In the genomic region with DNA sequence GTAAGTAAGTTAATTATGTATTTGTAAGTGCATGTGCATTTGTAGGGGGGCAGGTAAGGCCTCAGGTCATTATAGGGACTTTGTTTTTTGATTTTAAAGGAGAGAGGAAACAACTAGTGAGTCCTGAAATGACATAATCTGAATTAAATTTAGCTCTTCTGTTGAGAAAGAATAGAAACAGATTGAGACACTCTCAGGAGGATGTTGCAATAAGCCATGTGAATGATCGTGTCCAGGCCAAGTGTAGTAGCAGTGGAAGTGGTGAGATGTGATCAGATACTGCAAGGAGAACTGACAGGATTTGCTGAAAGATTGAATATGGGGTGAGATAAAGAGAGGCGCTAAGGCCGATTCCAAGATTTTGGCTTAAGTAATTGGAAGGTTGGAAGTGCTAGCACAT, we compare ENCODE assay signal across 13 cellular contexts. TPM values are rescaled to one million over a fixed set of nuclear protein-coding genes. Genes with fewer than 3 reads are reported as not detected.
DNase-seq lines count a peak whose midpoint lies in the region; ATAC-seq and TF ChIP-seq lines count a peak whose summit lies in the region.
"Had no signal": no experiment of that assay in that cellular context is flagged by ENCODE, and none has a peak within 500 bp of the region (broad histone marks: within the 10 kb centered on the region; RNA-seq: fewer than 3 reads in every experiment).

No MANE protein-coding gene starts in this region.

- peak in 2 of 4 donors; percentile 15 to 85 for TF ChIP-seq EP300 in upper lobe of left lung (IDR thresholded peaks at IDR 0.05)

- no peaks in the 10 kb centered on the region for H3K36me3 Mint-ChIP-seq in nephron progenitor cell (ENCODE audit: low read depth)

- H3K27ac ChIP-seq in upper lobe of left lung = peak overlapping the region in 3 of 4 donors; percentile 6 to 35 (median 27)
- H3K27ac ChIP-seq: Peyer's patch had no signal

- ATAC-seq in HG02885 (IDR thresholded peaks at IDR 0.05; ENCODE audit: poor library complexity, unreplicated experiment) = peak; percentile 28
- peak in 1 of 2 donors; percentile 79 for ATAC-seq in upper lobe of left lung (ENCODE audit: low FRiP score in 2 of 2)
- no peak for ATAC-seq in GM21576 (IDR thresholded peaks at IDR 0.05; ENCODE audit: unreplicated experiment)

- no peaks in the 10 kb centered on the region for H3K9me3 Mint-ChIP-seq in nephron progenitor cell
- H3K9me3 Mint-ChIP-seq: activated B cell treated with CpG ODN at 0.5 μM for 24 hours had no signal

- TF ChIP-seq CTCF in upper lobe of left lung (IDR thresholded peaks at IDR 0.05) (no peak), nephron progenitor cell (IDR thresholded peaks at IDR 0.05) (no peak)

- peaks cover 16% of the 10 kb centered on the region for H3K4me1 ChIP-seq in adipocyte (ENCODE audit: control insufficient read depth, insufficient read depth, low read length)
- peaks cover 11 to 27% (median 14%) of the 10 kb centered on the region in 4 donors for H3K4me1 ChIP-seq in upper lobe of left lung

- H3K36me3 ChIP-seq in adipocyte (ENCODE audit: control insufficient read depth, insufficient read depth, low read length, severe bottlenecking) = no peaks in the 10 kb centered on the region
- no peaks in the 10 kb centered on the region for H3K36me3 ChIP-seq in upper lobe of left lung
- H3K36me3 ChIP-seq: Peyer's patch, tibial nerve had no signal

- H3K4me3 Mint-ChIP-seq in nephron progenitor cell = no peak overlapping the region
- H3K4me3 Mint-ChIP-seq: activated B cell treated with CpG ODN at 0.5 μM for 24 hours had no signal

- H3K27ac Mint-ChIP-seq in nephron progenitor cell = no peak overlapping the region
- H3K27ac Mint-ChIP-seq: activated B cell treated with CpG ODN at 0.5 μM for 24 hours had no signal

- 42 to 52% methylated on average over 3 of the region's 3 CpGs for WGBS in upper lobe of left lung, 2 donors

- DNase-seq in adipocyte (ENCODE audit: low read depth) = peak; percentile 93
- DNase-seq in hepatic stellate cell (ENCODE audit: low spot score) = peak; percentile 24
- peak in 1 of 2 donors; percentile 43 for DNase-seq in upper lobe of left lung
- DNase-seq in nephron progenitor cell = no peak
- DNase-seq in SW 1271 (lab: John Stamatoyannopoulos, UW) = no peak
- DNase-seq: activated B cell treated with CpG ODN at 0.5 μM for 24 hours; activated effector memory CD4-positive, alpha-beta T cell treated with anti-CD3 and anti-CD28 coated beads, Interleukin-2, amount 50 U/mL, for 16 hours; GOT3; NCI-H1417; Peyer's patch had no signal

- no peak for TF ChIP-seq POLR2A in upper lobe of left lung (IDR thresholded peaks at IDR 0.05)

- H3K27me3 ChIP-seq in adipocyte (replicated peaks; ENCODE audit: control insufficient read depth, insufficient read depth, low read length) (no peaks in the 10 kb centered on the region), upper lobe of left lung (no peaks in the 10 kb centered on the region)
- H3K27me3 ChIP-seq: Peyer's patch, tibial nerve had no signal

- H3K4me3 ChIP-seq in adipocyte (ENCODE audit: low read length) = no peak overlapping the region
- no peak overlapping the region for H3K4me3 ChIP-seq in upper lobe of left lung
- H3K4me3 ChIP-seq: Peyer's patch, tibial nerve had no signal

- H3K4me1 Mint-ChIP-seq in nephron progenitor cell = peaks cover 17% of the 10 kb centered on the region

- peaks cover 4% of the 10 kb centered on the region for H3K27me3 Mint-ChIP-seq in nephron progenitor cell (ENCODE audit: low read depth, poor library complexity)
- H3K27me3 Mint-ChIP-seq: activated B cell treated with CpG ODN at 0.5 μM for 24 hours had no signal

- H3K9me3 ChIP-seq in adipocyte (ENCODE audit: control insufficient read depth, low read length) (no peaks in the 10 kb centered on the region), upper lobe of left lung (no peaks in the 10 kb centered on the region)
- H3K9me3 ChIP-seq: Peyer's patch, tibial nerve had no signal

- H3K9ac ChIP-seq in adipocyte (ENCODE audit: low read length) = peak overlapping the region; percentile 47

RNA-seq across cellular contexts. Expression of a gene that starts 2.6 kb away (rescaled TPM):
- total RNA-seq in upper lobe of left lung = 1 to 10 TPM in 3 of 6 donors, under 1 TPM in 1, not detected in 2; 0.76 to 7.8 (median 5.0) TPM
- total RNA-seq: tibial nerve had no signal

Comparison
In these comparisons a context has a peak if more than half of its experiments do, and no peak if none do; other contexts are left out.
1. DNase-seq: peak in adipocyte (single experiment) and hepatic stellate cell (single experiment); none in nephron progenitor cell (single experiment) and SW 1271 (0 of 2).